In genomic region chr2:28484835-28485234, GRCh38 we compare ENCODE assay signal across 25 cellular contexts.
"Had no signal": no experiment of that assay in that cellular context is flagged by ENCODE, and none has a peak within 500 bp of the region (broad histone marks: within the 10 kb centered on the region; RNA-seq: fewer than 3 reads in every experiment).

No MANE protein-coding gene starts in this region.

- H3K9me3 Mint-ChIP-seq: activated B cell treated with CpG ODN at 0.5 μM for 24 hours; activated T-helper 17 cell treated with anti-CD3 and anti-CD28 coated beads, Interleukin-2, amount 50 U/mL, for 72 hours; T-cell had no signal

- H3K4me3 ChIP-seq: cardiac muscle cell, SK-N-MC had no signal

- H3K4me3 Mint-ChIP-seq: activated B cell treated with CpG ODN at 0.5 μM for 24 hours; activated CD4-positive, alpha-beta memory T cell treated with anti-CD3 and anti-CD28 coated beads for 36 hours; activated CD4-positive, alpha-beta T cell treated with anti-CD3 and anti-CD28 coated beads, Interleukin-2, amount 10 ng/mL, durations not matched to agents 24 days and 14 days; activated naive CD4-positive, alpha-beta T cell treated with anti-CD3 and anti-CD28 coated beads for 36 hours; activated naive CD8-positive, alpha-beta T cell; activated T-helper 17 cell treated with anti-CD3 and anti-CD28 coated beads, Interleukin-2, amount 50 U/mL, for 72 hours; T-cell had no signal

- H3K27me3 ChIP-seq: brain microvascular endothelial cell, cardiac muscle cell had no signal

- H3K27me3 Mint-ChIP-seq: activated CD4-positive, alpha-beta T cell treated with anti-CD3 and anti-CD28 coated beads, Interleukin-2, amount 10 ng/mL, durations not matched to agents 24 days and 14 days; activated naive CD8-positive, alpha-beta T cell; activated T-helper 17 cell treated with anti-CD3 and anti-CD28 coated beads, Interleukin-2, amount 50 U/mL, for 72 hours; T-cell had no signal

- H3K27ac Mint-ChIP-seq: activated B cell treated with CpG ODN at 0.5 μM for 24 hours; activated CD4-positive, alpha-beta memory T cell treated with anti-CD3 and anti-CD28 coated beads for 36 hours; activated CD4-positive, alpha-beta T cell treated with anti-CD3 and anti-CD28 coated beads, Interleukin-2, amount 10 ng/mL, durations not matched to agents 24 days and 14 days; activated naive CD4-positive, alpha-beta T cell treated with anti-CD3 and anti-CD28 coated beads for 36 hours; activated naive CD8-positive, alpha-beta T cell; activated T-helper 17 cell treated with anti-CD3 and anti-CD28 coated beads, Interleukin-2, amount 50 U/mL, for 72 hours; T-cell had no signal

- DNase-seq: activated B cell treated with CpG ODN at 0.5 μM for 24 hours; activated CD4-positive, alpha-beta memory T cell treated with anti-CD3 and anti-CD28 coated beads for 36 hours; activated CD4-positive, alpha-beta T cell treated with anti-CD3 and anti-CD28 coated beads for 1 hour; activated CD4-positive, alpha-beta T cell treated with anti-CD3 and anti-CD28 coated beads, Interleukin-2, amount 10 ng/mL, durations not matched to agents 24 days and 14 days; activated gamma-delta T cell; activated naive CD4-positive, alpha-beta T cell treated with anti-CD3 and anti-CD28 coated beads for 36 hours; activated T-cell treated with anti-CD3 and anti-CD28 coated beads for 4 hours; activated T-cell treated with anti-CD3 and anti-CD28 coated beads, Interleukin-2, amount 50 U/mL, for 48 hours; brain microvascular endothelial cell; MV-4-11; NCI-H1105; NCI-H1436; NCI-H187; NCI-H2081; NCI-H446; NCI-H524; T-cell; T-helper 2 cell; T1000 had no signal

- H3K36me3 ChIP-seq: brain microvascular endothelial cell, cardiac muscle cell had no signal

- H3K36me3 Mint-ChIP-seq: activated CD4-positive, alpha-beta memory T cell treated with anti-CD3 and anti-CD28 coated beads for 36 hours; activated naive CD8-positive, alpha-beta T cell; T-cell had no signal

- FAIRE-seq: TTC549 had no signal

- ATAC-seq: activated T-helper 17 cell treated with anti-CD3 and anti-CD28 coated beads, Interleukin-2, amount 50 U/mL, for 72 hours; Right ventricle myocardium inferior; T-cell had no signal

- H3K4me1 Mint-ChIP-seq: activated B cell treated with CpG ODN at 0.5 μM for 24 hours; activated CD4-positive, alpha-beta T cell treated with anti-CD3 and anti-CD28 coated beads, Interleukin-2, amount 10 ng/mL, durations not matched to agents 24 days and 14 days; T-cell had no signal

- H3K27ac ChIP-seq: brain microvascular endothelial cell, cardiac muscle cell, SK-N-MC had no signal
